ENCODE assay signal across 1 cellular context in genomic region chr19:24086974-24087595, GRCh38.
TF ChIP-seq lines count a peak whose summit lies in the region.

Gene ZNF254, plus strand, starts transcription at chr19:24087187. Its CDS starts 121 bp downstream, at chr19:24087308.

TF ChIP-seq in HEK293, 187 proteins besides CTCF, POLR2A, EP300 and RAD21 (continued from another document and continues in another):
- TF ChIP-seq KLF17 (tag by site-specific recombination; IDR thresholded peaks at IDR 0.05) (no peak), PRDM10 (tag by site-specific recombination; IDR thresholded peaks at IDR 0.05) (no peak), KLF8 (tag by site-specific recombination; IDR thresholded peaks at IDR 0.05) (0 out of 2 replicates have a peak, but pooled peaks have one; percentile 25), SP2 (tag by site-specific recombination; IDR thresholded peaks at IDR 0.05) (peak; percentile 85), REST (tag by site-specific recombination; IDR thresholded peaks at IDR 0.05) (peak; percentile 12; the same call in 1 of the 2 replicates), ZFP69B (tag by site-specific recombination; IDR thresholded peaks at IDR 0.05) (no peak), ZNF513 (tag by site-specific recombination; IDR thresholded peaks at IDR 0.05) (no peak), ZNF654 (tag by site-specific recombination; IDR thresholded peaks at IDR 0.05; ENCODE audit: low read depth) (no peak), ZNF37A (tag by site-specific recombination; IDR thresholded peaks at IDR 0.05) (no peak), ZBTB10 (tag by site-specific recombination; IDR thresholded peaks at IDR 0.05) (no peak), ZNF76 (tag by site-specific recombination; IDR thresholded peaks at IDR 0.05; ENCODE audit: borderline replicate concordance, low read depth) (no peak), SP3 (tag by site-specific recombination; IDR thresholded peaks at IDR 0.05) (peak; percentile 58), ZNF223 (tag by site-specific recombination; IDR thresholded peaks at IDR 0.05) (no peak), ZNF26 (tag by site-specific recombination; IDR thresholded peaks at IDR 0.05) (no peak), ZNF830 (tag by site-specific recombination; IDR thresholded peaks at IDR 0.05; ENCODE audit: low read depth) (no peak), ZBTB20 (tag by site-specific recombination; IDR thresholded peaks at IDR 0.05) (peak; percentile 13; the same call in 1 of the 2 replicates), ZXDB (tag by site-specific recombination; IDR thresholded peaks at IDR 0.05) (no peak), ZNF398 (tag by site-specific recombination; IDR thresholded peaks at IDR 0.05) (no peak), OVOL3 (tag by site-specific recombination; IDR thresholded peaks at IDR 0.05) (no peak), ZNF157 (tag by site-specific recombination; IDR thresholded peaks at IDR 0.05) (no peak), ZNF571 (tag by site-specific recombination; IDR thresholded peaks at IDR 0.05) (no peak), ZNF600 (tag by site-specific recombination; IDR thresholded peaks at IDR 0.05) (no peak), ZNF670 (tag by site-specific recombination; IDR thresholded peaks at IDR 0.05; ENCODE audit: low read depth) (no peak), ZNF521 (tag by site-specific recombination; IDR thresholded peaks at IDR 0.05) (no peak), ZFP3 (tag by site-specific recombination; IDR thresholded peaks at IDR 0.05; ENCODE audit: low read depth) (no peak), ZNF585B (tag by site-specific recombination; IDR thresholded peaks at IDR 0.05) (no peak), ZBTB21 (tag by site-specific recombination; IDR thresholded peaks at IDR 0.05) (no peak), ZNF768 (tag by site-specific recombination; IDR thresholded peaks at IDR 0.05) (no peak), GLI2 (tag by site-specific recombination; IDR thresholded peaks at IDR 0.05; ENCODE audit: borderline replicate concordance, low read depth) (no peak), PATZ1 (tag by site-specific recombination; IDR thresholded peaks at IDR 0.05) (no peak; the same call in 1 of the 2 replicates), ZNF280C (tag by site-specific recombination; IDR thresholded peaks at IDR 0.05) (no peak), ZNF169 (tag by site-specific recombination; IDR thresholded peaks at IDR 0.05) (no peak), ZBTB26 (tag by site-specific recombination; optimal IDR thresholded peaks at IDR 0.05) (no peak), ZNF660 (tag by site-specific recombination; IDR thresholded peaks at IDR 0.05) (0 out of 2 replicates have a peak, but pooled peaks have one; percentile 11)
